In the genomic region with DNA sequence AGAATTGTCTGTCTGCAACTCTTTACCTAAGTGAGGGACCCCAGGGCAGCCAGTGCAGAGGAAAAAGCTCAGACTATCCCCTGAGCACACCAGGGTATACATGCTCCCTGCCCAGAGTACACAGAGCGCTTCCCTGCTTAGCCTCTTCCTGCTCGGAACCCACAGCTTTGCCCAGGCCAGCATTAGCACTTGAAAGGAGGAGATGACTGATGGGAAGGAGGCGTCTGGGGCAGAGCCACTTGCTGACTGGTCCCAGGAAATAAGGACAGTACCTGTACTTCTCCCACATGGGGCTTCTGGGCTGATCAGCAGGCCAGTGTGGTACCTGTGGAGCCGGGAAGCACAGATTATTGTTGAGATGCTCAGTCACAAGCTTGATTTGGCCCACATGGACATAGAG, we compare ENCODE assay signal across 2 cellular contexts.
TF ChIP-seq lines count a peak whose summit lies in the region.

No MANE protein-coding gene starts in this region.

TF ChIP-seq in GM23338, 12 proteins besides CTCF, POLR2A, EP300 and RAD21 (continues in another document):
- TF ChIP-seq STAT1 (IDR thresholded peaks at IDR 0.05; ENCODE audit: unreplicated experiment), result no peak
- TF ChIP-seq ZNF331 (CRISPR knock-in tag; IDR thresholded peaks at IDR 0.05; ENCODE audit: low read depth), result no peak
- no peak for TF ChIP-seq ZNF114 (CRISPR knock-in tag; IDR thresholded peaks at IDR 0.05)
- TF ChIP-seq, protein P1, sequence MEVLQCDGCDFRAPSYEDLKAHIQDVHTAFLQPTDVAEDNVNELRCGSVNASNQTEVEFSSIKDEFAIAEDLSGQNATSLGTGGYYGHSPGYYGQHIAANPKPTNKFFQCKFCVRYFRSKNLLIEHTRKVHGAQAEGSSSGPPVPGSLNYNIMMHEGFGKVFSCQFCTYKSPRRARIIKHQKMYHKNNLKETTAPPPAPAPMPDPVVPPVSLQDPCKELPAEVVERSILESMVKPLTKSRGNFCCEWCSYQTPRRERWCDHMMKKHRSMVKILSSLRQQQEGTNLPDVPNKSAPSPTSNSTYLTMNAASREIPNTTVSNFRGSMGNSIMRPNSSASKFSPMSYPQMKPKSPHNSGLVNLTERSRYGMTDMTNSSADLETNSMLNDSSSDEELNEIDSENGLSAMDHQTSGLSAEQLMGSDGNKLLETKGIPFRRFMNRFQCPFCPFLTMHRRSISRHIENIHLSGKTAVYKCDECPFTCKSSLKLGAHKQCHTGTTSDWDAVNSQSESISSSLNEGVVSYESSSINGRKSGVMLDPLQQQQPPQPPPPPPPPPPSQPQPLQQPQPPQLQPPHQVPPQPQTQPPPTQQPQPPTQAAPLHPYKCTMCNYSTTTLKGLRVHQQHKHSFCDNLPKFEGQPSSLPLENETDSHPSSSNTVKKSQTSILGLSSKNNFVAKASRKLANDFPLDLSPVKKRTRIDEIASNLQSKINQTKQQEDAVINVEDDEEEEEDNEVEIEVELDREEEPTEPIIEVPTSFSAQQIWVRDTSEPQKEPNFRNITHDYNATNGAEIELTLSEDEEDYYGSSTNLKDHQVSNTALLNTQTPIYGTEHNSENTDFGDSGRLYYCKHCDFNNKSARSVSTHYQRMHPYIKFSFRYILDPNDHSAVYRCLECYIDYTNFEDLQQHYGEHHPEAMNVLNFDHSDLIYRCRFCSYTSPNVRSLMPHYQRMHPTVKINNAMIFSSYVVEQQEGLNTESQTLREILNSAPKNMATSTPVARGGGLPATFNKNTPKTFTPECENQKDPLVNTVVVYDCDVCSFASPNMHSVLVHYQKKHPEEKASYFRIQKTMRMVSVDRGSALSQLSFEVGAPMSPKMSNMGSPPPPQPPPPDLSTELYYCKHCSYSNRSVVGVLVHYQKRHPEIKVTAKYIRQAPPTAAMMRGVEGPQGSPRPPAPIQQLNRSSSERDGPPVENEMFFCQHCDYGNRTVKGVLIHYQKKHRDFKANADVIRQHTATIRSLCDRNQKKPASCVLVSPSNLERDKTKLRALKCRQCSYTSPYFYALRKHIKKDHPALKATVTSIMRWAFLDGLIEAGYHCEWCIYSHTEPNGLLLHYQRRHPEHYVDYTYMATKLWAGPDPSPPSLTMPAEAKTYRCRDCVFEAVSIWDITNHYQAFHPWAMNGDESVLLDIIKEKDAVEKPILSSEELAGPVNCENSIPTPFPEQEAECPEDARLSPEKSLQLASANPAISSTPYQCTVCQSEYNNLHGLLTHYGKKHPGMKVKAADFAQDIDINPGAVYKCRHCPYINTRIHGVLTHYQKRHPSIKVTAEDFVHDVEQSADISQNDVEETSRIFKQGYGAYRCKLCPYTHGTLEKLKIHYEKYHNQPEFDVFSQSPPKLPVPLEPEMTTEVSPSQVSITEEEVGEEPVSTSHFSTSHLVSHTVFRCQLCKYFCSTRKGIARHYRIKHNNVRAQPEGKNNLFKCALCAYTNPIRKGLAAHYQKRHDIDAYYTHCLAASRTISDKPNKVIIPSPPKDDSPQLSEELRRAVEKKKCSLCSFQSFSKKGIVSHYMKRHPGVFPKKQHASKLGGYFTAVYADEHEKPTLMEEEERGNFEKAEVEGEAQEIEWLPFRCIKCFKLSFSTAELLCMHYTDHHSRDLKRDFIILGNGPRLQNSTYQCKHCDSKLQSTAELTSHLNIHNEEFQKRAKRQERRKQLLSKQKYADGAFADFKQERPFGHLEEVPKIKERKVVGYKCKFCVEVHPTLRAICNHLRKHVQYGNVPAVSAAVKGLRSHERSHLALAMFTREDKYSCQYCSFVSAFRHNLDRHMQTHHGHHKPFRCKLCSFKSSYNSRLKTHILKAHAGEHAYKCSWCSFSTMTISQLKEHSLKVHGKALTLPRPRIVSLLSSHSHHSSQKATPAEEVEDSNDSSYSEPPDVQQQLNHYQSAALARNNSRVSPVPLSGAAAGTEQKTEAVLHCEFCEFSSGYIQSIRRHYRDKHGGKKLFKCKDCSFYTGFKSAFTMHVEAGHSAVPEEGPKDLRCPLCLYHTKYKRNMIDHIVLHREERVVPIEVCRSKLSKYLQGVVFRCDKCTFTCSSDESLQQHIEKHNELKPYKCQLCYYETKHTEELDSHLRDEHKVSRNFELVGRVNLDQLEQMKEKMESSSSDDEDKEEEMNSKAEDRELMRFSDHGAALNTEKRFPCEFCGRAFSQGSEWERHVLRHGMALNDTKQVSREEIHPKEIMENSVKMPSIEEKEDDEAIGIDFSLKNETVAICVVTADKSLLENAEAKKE (CRISPR knock-in tag; IDR thresholded peaks at IDR 0.05), result no peak
- TF ChIP-seq, protein P2, sequence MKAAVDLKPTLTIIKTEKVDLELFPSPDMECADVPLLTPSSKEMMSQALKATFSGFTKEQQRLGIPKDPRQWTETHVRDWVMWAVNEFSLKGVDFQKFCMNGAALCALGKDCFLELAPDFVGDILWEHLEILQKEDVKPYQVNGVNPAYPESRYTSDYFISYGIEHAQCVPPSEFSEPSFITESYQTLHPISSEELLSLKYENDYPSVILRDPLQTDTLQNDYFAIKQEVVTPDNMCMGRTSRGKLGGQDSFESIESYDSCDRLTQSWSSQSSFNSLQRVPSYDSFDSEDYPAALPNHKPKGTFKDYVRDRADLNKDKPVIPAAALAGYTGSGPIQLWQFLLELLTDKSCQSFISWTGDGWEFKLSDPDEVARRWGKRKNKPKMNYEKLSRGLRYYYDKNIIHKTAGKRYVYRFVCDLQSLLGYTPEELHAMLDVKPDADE (IDR thresholded peaks at IDR 0.05), result no peak
- TF ChIP-seq EZH2 (IDR thresholded peaks at IDR 0.05; ENCODE audit: low read depth, unreplicated experiment), result no peak
- TF ChIP-seq EZH2phosphoT487 (IDR thresholded peaks at IDR 0.05; ENCODE audit: unreplicated experiment), result no peak
- TF ChIP-seq, protein P3, sequence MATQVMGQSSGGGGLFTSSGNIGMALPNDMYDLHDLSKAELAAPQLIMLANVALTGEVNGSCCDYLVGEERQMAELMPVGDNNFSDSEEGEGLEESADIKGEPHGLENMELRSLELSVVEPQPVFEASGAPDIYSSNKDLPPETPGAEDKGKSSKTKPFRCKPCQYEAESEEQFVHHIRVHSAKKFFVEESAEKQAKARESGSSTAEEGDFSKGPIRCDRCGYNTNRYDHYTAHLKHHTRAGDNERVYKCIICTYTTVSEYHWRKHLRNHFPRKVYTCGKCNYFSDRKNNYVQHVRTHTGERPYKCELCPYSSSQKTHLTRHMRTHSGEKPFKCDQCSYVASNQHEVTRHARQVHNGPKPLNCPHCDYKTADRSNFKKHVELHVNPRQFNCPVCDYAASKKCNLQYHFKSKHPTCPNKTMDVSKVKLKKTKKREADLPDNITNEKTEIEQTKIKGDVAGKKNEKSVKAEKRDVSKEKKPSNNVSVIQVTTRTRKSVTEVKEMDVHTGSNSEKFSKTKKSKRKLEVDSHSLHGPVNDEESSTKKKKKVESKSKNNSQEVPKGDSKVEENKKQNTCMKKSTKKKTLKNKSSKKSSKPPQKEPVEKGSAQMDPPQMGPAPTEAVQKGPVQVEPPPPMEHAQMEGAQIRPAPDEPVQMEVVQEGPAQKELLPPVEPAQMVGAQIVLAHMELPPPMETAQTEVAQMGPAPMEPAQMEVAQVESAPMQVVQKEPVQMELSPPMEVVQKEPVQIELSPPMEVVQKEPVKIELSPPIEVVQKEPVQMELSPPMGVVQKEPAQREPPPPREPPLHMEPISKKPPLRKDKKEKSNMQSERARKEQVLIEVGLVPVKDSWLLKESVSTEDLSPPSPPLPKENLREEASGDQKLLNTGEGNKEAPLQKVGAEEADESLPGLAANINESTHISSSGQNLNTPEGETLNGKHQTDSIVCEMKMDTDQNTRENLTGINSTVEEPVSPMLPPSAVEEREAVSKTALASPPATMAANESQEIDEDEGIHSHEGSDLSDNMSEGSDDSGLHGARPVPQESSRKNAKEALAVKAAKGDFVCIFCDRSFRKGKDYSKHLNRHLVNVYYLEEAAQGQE (IDR thresholded peaks at IDR 0.05; ENCODE audit: unreplicated experiment), result no peak
- no peak for TF ChIP-seq JUNB (IDR thresholded peaks at IDR 0.05; ENCODE audit: unreplicated experiment)
- TF ChIP-seq POLR2AphosphoS5 (IDR thresholded peaks at IDR 0.05; ENCODE audit: low read depth), result no peak

TF ChIP-seq in endothelial cell of umbilical vein, 7 proteins besides CTCF, POLR2A, EP300 and RAD21:
- TF ChIP-seq GATA2 (IDR thresholded peaks at IDR 0.05; ENCODE audit: insufficient read depth, insufficient read length, low read depth, low read length), result no peak
- no peak for TF ChIP-seq MYC (IDR thresholded peaks at IDR 0.05; ENCODE audit: low read depth, low read length)
- no peak for TF ChIP-seq EZH2 (IDR thresholded peaks at IDR 0.05; ENCODE audit: borderline replicate concordance, low read depth, low read length, severe bottlenecking)
